ENCODE assay signal across 1 cellular context in genomic region chr2:242057379-242058040, GRCh38.
TF ChIP-seq lines count a peak whose summit lies in the region.

No MANE protein-coding gene starts in this region.

TF ChIP-seq in HepG2, 621 proteins besides CTCF, POLR2A, EP300 and RAD21 (continued from another document):
- TF ChIP-seq, protein P1, sequence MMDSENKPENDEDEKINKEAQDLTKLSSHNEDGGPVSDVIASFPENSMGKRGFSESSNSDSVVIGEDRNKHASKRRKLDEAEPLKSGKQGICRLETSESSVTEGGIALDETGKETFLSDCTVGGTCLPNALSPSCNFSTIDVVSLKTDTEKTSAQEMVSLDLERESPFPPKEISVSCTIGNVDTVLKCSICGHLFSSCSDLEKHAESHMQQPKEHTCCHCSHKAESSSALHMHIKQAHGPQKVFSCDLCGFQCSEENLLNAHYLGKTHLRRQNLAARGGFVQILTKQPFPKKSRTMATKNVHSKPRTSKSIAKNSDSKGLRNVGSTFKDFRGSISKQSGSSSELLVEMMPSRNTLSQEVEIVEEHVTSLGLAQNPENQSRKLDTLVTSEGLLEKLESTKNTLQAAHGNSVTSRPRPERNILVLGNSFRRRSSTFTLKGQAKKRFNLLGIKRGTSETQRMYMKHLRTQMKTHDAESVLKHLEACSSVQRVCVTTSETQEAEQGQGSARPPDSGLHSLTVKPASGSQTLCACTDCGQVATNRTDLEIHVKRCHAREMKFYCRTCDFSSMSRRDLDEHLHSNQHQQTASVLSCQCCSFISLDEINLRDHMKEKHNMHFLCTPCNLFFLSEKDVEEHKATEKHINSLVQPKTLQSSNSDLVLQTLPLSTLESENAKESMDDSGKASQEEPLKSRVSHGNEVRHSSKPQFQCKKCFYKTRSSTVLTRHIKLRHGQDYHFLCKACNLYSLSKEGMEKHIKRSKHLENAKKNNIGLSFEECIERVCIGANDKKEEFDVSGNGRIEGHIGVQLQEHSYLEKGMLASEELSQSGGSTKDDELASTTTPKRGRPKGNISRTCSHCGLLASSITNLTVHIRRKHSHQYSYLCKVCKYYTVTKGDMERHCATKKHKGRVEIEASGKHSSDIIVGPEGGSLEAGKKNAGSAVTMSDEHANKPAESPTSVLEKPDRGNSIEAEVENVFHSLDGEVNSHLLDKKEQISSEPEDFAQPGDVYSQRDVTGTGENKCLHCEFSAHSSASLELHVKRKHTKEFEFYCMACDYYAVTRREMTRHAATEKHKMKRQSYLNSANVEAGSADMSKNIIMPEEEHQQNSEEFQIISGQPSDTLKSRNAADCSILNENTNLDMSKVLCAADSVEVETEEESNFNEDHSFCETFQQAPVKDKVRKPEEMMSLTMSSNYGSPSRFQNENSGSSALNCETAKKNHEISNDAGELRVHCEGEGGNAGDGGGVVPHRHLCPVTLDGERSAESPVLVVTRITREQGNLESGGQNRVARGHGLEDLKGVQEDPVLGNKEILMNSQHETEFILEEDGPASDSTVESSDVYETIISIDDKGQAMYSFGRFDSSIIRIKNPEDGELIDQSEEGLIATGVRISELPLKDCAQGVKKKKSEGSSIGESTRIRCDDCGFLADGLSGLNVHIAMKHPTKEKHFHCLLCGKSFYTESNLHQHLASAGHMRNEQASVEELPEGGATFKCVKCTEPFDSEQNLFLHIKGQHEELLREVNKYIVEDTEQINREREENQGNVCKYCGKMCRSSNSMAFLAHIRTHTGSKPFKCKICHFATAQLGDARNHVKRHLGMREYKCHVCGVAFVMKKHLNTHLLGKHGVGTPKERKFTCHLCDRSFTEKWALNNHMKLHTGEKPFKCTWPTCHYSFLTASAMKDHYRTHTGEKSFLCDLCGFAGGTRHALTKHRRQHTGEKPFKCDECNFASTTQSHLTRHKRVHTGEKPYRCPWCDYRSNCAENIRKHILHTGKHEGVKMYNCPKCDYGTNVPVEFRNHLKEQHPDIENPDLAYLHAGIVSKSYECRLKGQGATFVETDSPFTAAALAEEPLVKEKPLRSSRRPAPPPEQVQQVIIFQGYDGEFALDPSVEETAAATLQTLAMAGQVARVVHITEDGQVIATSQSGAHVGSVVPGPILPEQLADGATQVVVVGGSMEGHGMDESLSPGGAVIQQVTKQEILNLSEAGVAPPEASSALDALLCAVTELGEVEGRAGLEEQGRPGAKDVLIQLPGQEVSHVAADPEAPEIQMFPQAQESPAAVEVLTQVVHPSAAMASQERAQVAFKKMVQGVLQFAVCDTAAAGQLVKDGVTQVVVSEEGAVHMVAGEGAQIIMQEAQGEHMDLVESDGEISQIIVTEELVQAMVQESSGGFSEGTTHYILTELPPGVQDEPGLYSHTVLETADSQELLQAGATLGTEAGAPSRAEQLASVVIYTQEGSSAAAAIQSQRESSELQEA (CRISPR knock-in tag; IDR thresholded peaks at IDR 0.05; ENCODE audit: not compliant biosample characterization), result no peak
- TF ChIP-seq EEA1 (CRISPR knock-in tag; IDR thresholded peaks at IDR 0.05; ENCODE audit: borderline replicate concordance), result no peak
- TF ChIP-seq, protein P2, sequence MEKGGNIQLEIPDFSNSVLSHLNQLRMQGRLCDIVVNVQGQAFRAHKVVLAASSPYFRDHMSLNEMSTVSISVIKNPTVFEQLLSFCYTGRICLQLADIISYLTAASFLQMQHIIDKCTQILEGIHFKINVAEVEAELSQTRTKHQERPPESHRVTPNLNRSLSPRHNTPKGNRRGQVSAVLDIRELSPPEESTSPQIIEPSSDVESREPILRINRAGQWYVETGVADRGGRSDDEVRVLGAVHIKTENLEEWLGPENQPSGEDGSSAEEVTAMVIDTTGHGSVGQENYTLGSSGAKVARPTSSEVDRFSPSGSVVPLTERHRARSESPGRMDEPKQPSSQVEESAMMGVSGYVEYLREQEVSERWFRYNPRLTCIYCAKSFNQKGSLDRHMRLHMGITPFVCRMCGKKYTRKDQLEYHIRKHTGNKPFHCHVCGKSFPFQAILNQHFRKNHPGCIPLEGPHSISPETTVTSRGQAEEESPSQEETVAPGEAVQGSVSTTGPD (CRISPR knock-in tag; IDR thresholded peaks at IDR 0.05), result no peak
